Comparison of ENCODE assay signal across 11 cellular contexts in genomic region chr2:68423966-68424650, GRCh38. TPM values are rescaled to one million over a fixed set of nuclear protein-coding genes. Genes with fewer than 3 reads are reported as not detected.
DNase-seq lines count a peak whose midpoint lies in the region; ATAC-seq and TF ChIP-seq lines count a peak whose summit lies in the region.
"Had no signal": no experiment of that assay in that cellular context is flagged by ENCODE, and none has a peak within 500 bp of the region (broad histone marks: within the 10 kb centered on the region; RNA-seq: fewer than 3 reads in every experiment).

No MANE protein-coding gene starts in this region.

- H3K9me3 Mint-ChIP-seq in CD8-positive, alpha-beta T cell = no peaks in the 10 kb centered on the region

- no peaks in the 10 kb centered on the region for H3K36me3 ChIP-seq in CD8-positive, alpha-beta T cell (ENCODE audit: insufficient read depth, low read length)
- H3K36me3 ChIP-seq in GM23248 (ENCODE audit: low read depth) (no peaks in the 10 kb centered on the region), heart left ventricle (no peaks in the 10 kb centered on the region)
- H3K36me3 ChIP-seq: thoracic aorta had no signal

- no peak overlapping the region for H3K4me3 ChIP-seq in CD8-positive, alpha-beta T cell (ENCODE audit: low read depth, low read length)
- H3K4me3 ChIP-seq in GM23248 (no peak overlapping the region), heart left ventricle (no peak overlapping the region)
- H3K4me3 ChIP-seq: thoracic aorta had no signal

- H2AFZ ChIP-seq in GM23248 = no peak overlapping the region

- H3F3A ChIP-seq in GM23248 (ENCODE audit: insufficient read depth) = no peaks in the 10 kb centered on the region

- H3K27ac Mint-ChIP-seq in CD8-positive, alpha-beta T cell = no peak overlapping the region
- H3K27ac Mint-ChIP-seq: progenitor cell of endocrine pancreas had no signal

- H3K9me3 ChIP-seq in CD8-positive, alpha-beta T cell (ENCODE audit: low read length) = no peaks in the 10 kb centered on the region
- H3K9me3 ChIP-seq in GM23248 (ENCODE audit: low read depth) = no peaks in the 10 kb centered on the region
- H3K9me3 ChIP-seq in heart left ventricle = no peaks in the 10 kb centered on the region
- H3K9me3 ChIP-seq: thoracic aorta had no signal

- peaks cover 29% of the 10 kb centered on the region for H3K4me1 ChIP-seq in CD8-positive, alpha-beta T cell (ENCODE audit: insufficient read depth, low read length)
- no peaks in the 10 kb centered on the region for H3K4me1 ChIP-seq in GM23248 (ENCODE audit: insufficient read depth)
- peaks cover 0 to 50% (median 0%) of the 10 kb centered on the region in 12 donors for H3K4me1 ChIP-seq in heart left ventricle

- POLR2A ChIA-PET in CD8-positive, alpha-beta T cell (lab: Charles Lee) = no interaction called here

- in situ Hi-C loops in GM23248 (cut with MboI) = no loop called here

- H3K4me1 Mint-ChIP-seq in CD8-positive, alpha-beta T cell (ENCODE audit: low read depth) = peaks cover 20% of the 10 kb centered on the region

- H3K9me2 ChIP-seq in GM23248 (ENCODE audit: insufficient read depth) = no peaks in the 10 kb centered on the region

- H3K36me3 Mint-ChIP-seq in CD8-positive, alpha-beta T cell = no peaks in the 10 kb centered on the region

- no peaks in the 10 kb centered on the region for H4K20me1 ChIP-seq in GM23248 (ENCODE audit: insufficient read depth)

- peak; percentile 52 for ATAC-seq in CD8-positive, alpha-beta T cell
- ATAC-seq in GM19395 (IDR thresholded peaks at IDR 0.05; ENCODE audit: unreplicated experiment) (peak; percentile 84), HG03103 (IDR thresholded peaks at IDR 0.05; ENCODE audit: low read depth, unreplicated experiment) (peak; percentile 67), heart left ventricle (no peak)

- no peaks in the 10 kb centered on the region for H3K27me3 ChIP-seq in CD8-positive, alpha-beta T cell (ENCODE audit: insufficient read depth, low read length)
- H3K27me3 ChIP-seq in GM23248 (replicated peaks; ENCODE audit: insufficient read depth) (peaks cover 29% of the 10 kb centered on the region; the same call in 1 of the 2 replicates), heart left ventricle (no peaks in the 10 kb centered on the region)

- intact Hi-C loops in CD8-positive, alpha-beta T cell (cut with DNase I, micrococcal nuclease) = no loop called here
- intact Hi-C loops in heart left ventricle (cut with DNase I) = no loop called here

- H3K79me2 ChIP-seq in GM23248 (ENCODE audit: insufficient read depth) = no peaks in the 10 kb centered on the region

- H3K4me3 Mint-ChIP-seq in CD8-positive, alpha-beta T cell = no peak overlapping the region

- DNase-seq in CD8-positive, alpha-beta T cell = no peak
- DNase-seq in SKM-1 (lab: John Stamatoyannopoulos, UW; ENCODE audit: unreplicated experiment) = peak; percentile 97
- DNase-seq in GM23248 = no peak
- DNase-seq in stimulated activated naive CD4-positive, alpha-beta T cell treated with Interleukin-2 at 50 U/mL for 16 hours (lab: John Stamatoyannopoulos, UW) = no peak
- DNase-seq in heart left ventricle = no peak
- DNase-seq in retina = no peak

- TF ChIP-seq CTCF in CD8-positive, alpha-beta T cell (IDR thresholded peaks at IDR 0.05) = no peak
- no peak for TF ChIP-seq CTCF in heart left ventricle (IDR thresholded peaks at IDR 0.05)

- CTCF ChIA-PET in CD8-positive, alpha-beta T cell (lab: Charles Lee) = interaction anchor here (0.8 kb wide), 1 partner anchor 13 kb away, joined by 3 read pairs; no protein-coding TSS in a partner anchor

- no peak overlapping the region for H3K4me2 ChIP-seq in GM23248 (ENCODE audit: unreplicated experiment)

- no peak overlapping the region for H3K27ac ChIP-seq in CD8-positive, alpha-beta T cell (ENCODE audit: low read depth, low read length)
- H3K27ac ChIP-seq in GM23248 (no peak overlapping the region), heart left ventricle (peak overlapping the region in 1 of 12 donors; percentile 16)
- H3K27ac ChIP-seq: thoracic aorta had no signal

- H3K9ac ChIP-seq in GM23248 = no peak overlapping the region

- WGBS in GM23248 (ENCODE audit: low coverage in 1 of 2, low lambda C conversion rate in 2 of 2, missing lambda C conversion rate in 2 of 2), 2 experiments = 18 to 22% methylated on average over 2 of the region's 2 CpGs
- WGBS in heart left ventricle, 4 donors = 61 to 72% (median 68%) methylated on average over 2 of the region's 2 CpGs

- no peaks in the 10 kb centered on the region for H3K27me3 Mint-ChIP-seq in CD8-positive, alpha-beta T cell (ENCODE audit: low read depth)

- no peak for TF ChIP-seq POLR2A in heart left ventricle (IDR thresholded peaks at IDR 0.05)

RNA-seq across cellular contexts. Expression of gene FBXO48, which starts 43.0 kb away (rescaled TPM):
- total RNA-seq in CD8-positive, alpha-beta T cell = under 1 TPM; 0.22 to 0.30 TPM
- 0.38 and 0.65 TPM in 2 replicates for total RNA-seq in GM23248 (2014; rRNA removed; shearing (Covaris generic))
- 0.67 and 1.0 TPM in 2 replicates for polyA plus RNA-seq in GM23248 (2016; fragmentation: Nextera tagmentation; extraction: Ambion mirVana)
- total RNA-seq in heart left ventricle = 1 to 10 TPM in 6 of 9 donors, under 1 TPM in 3; 0.56 to 1.3 (median 1.1) TPM
- under 1 TPM; 0.42 to 0.46 TPM for polyA plus RNA-seq in heart left ventricle

RNA-seq across cellular contexts. Expression of gene APLF, which starts 43.3 kb away (rescaled TPM):
- 1 to 10 TPM; 4.1 to 4.2 TPM for total RNA-seq in CD8-positive, alpha-beta T cell
- total RNA-seq in GM23248 (2014; rRNA removed; shearing (Covaris generic)) = 4.0 and 5.1 TPM in 2 replicates
- polyA plus RNA-seq in GM23248 (2016; fragmentation: Nextera tagmentation; extraction: Ambion mirVana) (3.2 and 3.6 TPM in 2 replicates), heart left ventricle (under 1 TPM; 0.64 to 0.65 TPM)
- 1 to 10 TPM; 3.9 to 7.9 (median 5.4) TPM for total RNA-seq in heart left ventricle

RNA-seq across cellular contexts. Expression of gene PLEK, which starts 59.0 kb away (rescaled TPM):
- 10 to 100 TPM; 10.3 to 11.6 TPM for total RNA-seq in CD8-positive, alpha-beta T cell
- not detected in 2 replicates for total RNA-seq in GM23248 (2014; rRNA removed; shearing (Covaris generic))
- 0.15 and 0.39 TPM in 2 replicates for polyA plus RNA-seq in GM23248 (2016; fragmentation: Nextera tagmentation; extraction: Ambion mirVana)
- total RNA-seq in heart left ventricle = 10 to 100 TPM in 2 of 9 donors, 1 to 10 TPM in 7; 1.3 to 90.0 (median 3.4) TPM
- polyA plus RNA-seq in heart left ventricle = 1 to 10 TPM; 1.4 to 1.5 TPM
- total RNA-seq: LHCN-M2 had no signal

Comparison
In these comparisons a context has a peak if more than half of its experiments do, and no peak if none do; other contexts are left out.
1. ATAC-seq: peak in CD8-positive, alpha-beta T cell (single experiment), GM19395 (single experiment) and HG03103 (single experiment); none in heart left ventricle (0 of 4).